18 cellular contexts compared by ENCODE assay signal in the genomic region with DNA sequence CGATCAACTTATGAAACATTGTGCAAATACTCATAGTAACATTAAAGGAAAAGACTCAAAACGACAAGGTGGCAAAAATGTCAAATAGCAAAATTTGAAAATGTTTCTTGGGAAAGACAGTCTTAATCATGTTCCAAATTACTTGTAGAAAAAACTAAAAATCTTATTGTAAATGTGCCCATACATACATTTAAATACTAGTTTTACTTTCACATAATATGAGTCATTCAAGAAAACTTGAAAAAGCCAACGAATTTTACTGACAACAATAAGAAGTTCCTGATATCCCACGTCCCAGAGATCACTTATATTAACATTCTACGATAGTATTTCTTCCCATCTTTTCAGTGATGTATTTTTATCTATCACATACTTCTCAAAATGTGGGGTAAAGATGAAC. TPM values are rescaled to one million over a fixed set of nuclear protein-coding genes. Genes with fewer than 3 reads are reported as not detected.
A peak's percentile ranks its signal among the peaks of the same experiment; 100 is the strongest.
DNase-seq lines count a peak whose midpoint lies in the region; ATAC-seq and TF ChIP-seq lines count a peak whose summit lies in the region.
"Had no signal": no experiment of that assay in that cellular context is flagged by ENCODE, and none has a peak within 500 bp of the region (broad histone marks: within the 10 kb centered on the region; RNA-seq: fewer than 3 reads in every experiment).

No MANE protein-coding gene starts in this region.

- intact Hi-C loops in Calu3 (cut with micrococcal nuclease; ENCODE audit: unreplicated experiment): no loop called here
- intact Hi-C loops in heart left ventricle (cut with DNase I): no loop called here

- peaks cover 80% of the 10 kb centered on the region for H3K4me1 Mint-ChIP-seq in activated T-cell treated with anti-CD3 and anti-CD28 coated beads, Interleukin-2, amount 50 U/mL, for 4 hours (ENCODE audit: low read depth)
- H3K4me1 Mint-ChIP-seq in Calu3 (ENCODE audit: low read depth, unreplicated experiment): peaks cover 39% of the 10 kb centered on the region

- no peaks in the 10 kb centered on the region for H3K27me3 ChIP-seq in SJSA1 (replicated peaks)
- H3K27me3 ChIP-seq in mucosa of stomach (ENCODE audit: control insufficient read depth, insufficient read depth, low read length): no peaks in the 10 kb centered on the region
- no peaks in the 10 kb centered on the region for H3K27me3 ChIP-seq in heart left ventricle

- no peak for DNase-seq in activated T-cell treated with anti-CD3 and anti-CD28 coated beads, Interleukin-2, amount 50 U/mL, for 4 hours
- no peak for DNase-seq in activated T-cell treated with anti-CD3 and anti-CD28 coated beads, Interleukin-2, amount 50 U/mL, for 48 hours
- no peak for DNase-seq in Calu3
- DNase-seq in SJSA1 (ENCODE audit: low read depth in 1 of 2, low spot score in 2 of 2): peak in 1 of 2 experiments; percentile 31
- no peak for DNase-seq in heart left ventricle
- DNase-seq in H4 (ENCODE audit: low spot score): no peak
- DNase-seq: COR-L47, EL, H7, NCI-H1436 treated with DMSO at 0.1 percent for 48 hours, NCI-H2081 treated with DMSO at 0.1 percent for 48 hours, NCI-H510A, NCI-H774, PC-3 had no signal

- peak overlapping the region; percentile 7 for H3K9ac ChIP-seq in mucosa of stomach (ENCODE audit: low read length)
- H3K9ac ChIP-seq: KMS-11 had no signal

- CTCF ChIA-PET in Calu3 (lab: Charles Lee): no interaction called here

- BruUV-seq in Calu3 (replicated peaks; lab: Mats Ljungman, UMichigan): no TSS peak

- no peaks in the 10 kb centered on the region for H3K9me3 Mint-ChIP-seq in activated T-cell treated with anti-CD3 and anti-CD28 coated beads, Interleukin-2, amount 50 U/mL, for 4 hours
- no peaks in the 10 kb centered on the region for H3K9me3 Mint-ChIP-seq in Calu3 (ENCODE audit: low read depth, unreplicated experiment)
- H3K9me3 Mint-ChIP-seq: CD14-positive monocyte had no signal

- peak overlapping the region; percentile 9 for H3K4me3 Mint-ChIP-seq in activated T-cell treated with anti-CD3 and anti-CD28 coated beads, Interleukin-2, amount 50 U/mL, for 4 hours
- H3K4me3 Mint-ChIP-seq in Calu3 (ENCODE audit: low read depth, unreplicated experiment): peak overlapping the region; percentile 26
- H3K4me3 Mint-ChIP-seq: CD14-positive monocyte had no signal

- H3K36me3 ChIP-seq in SJSA1: no peaks in the 10 kb centered on the region
- no peaks in the 10 kb centered on the region for H3K36me3 ChIP-seq in mucosa of stomach (ENCODE audit: control insufficient read depth, insufficient read depth, low read length)
- H3K36me3 ChIP-seq in heart left ventricle: no peaks in the 10 kb centered on the region

- H3K36me3 Mint-ChIP-seq in activated T-cell treated with anti-CD3 and anti-CD28 coated beads, Interleukin-2, amount 50 U/mL, for 4 hours (ENCODE audit: insufficient read depth): peaks cover 2% of the 10 kb centered on the region
- peaks cover 5% of the 10 kb centered on the region for H3K36me3 Mint-ChIP-seq in Calu3 (ENCODE audit: insufficient read depth, unreplicated experiment)
- H3K36me3 Mint-ChIP-seq: CD14-positive monocyte had no signal

- H3K4me3 ChIP-seq in SJSA1 (no peak overlapping the region), mucosa of stomach (ENCODE audit: low read length) (no peak overlapping the region), heart left ventricle (no peak overlapping the region)

- no peaks in the 10 kb centered on the region for H3K9me3 ChIP-seq in SJSA1 (replicated peaks)
- H3K9me3 ChIP-seq in mucosa of stomach (ENCODE audit: control insufficient read depth, low read length): no peaks in the 10 kb centered on the region
- no peaks in the 10 kb centered on the region for H3K9me3 ChIP-seq in heart left ventricle

- H3K27ac Mint-ChIP-seq in Calu3 (ENCODE audit: unreplicated experiment): peak overlapping the region; percentile 47
- H3K27ac Mint-ChIP-seq: CD14-positive monocyte had no signal

- 85 to 89% (median 87%) methylated on average over 5 of the region's 5 CpGs for WGBS in heart left ventricle, 4 donors

- no peak for TF ChIP-seq CTCF in Calu3 (IDR thresholded peaks at IDR 0.05; ENCODE audit: unreplicated experiment)
- TF ChIP-seq CTCF in heart left ventricle (IDR thresholded peaks at IDR 0.05): no peak

- H3K27ac ChIP-seq in SJSA1: peak overlapping the region; percentile 18
- no peak overlapping the region for H3K27ac ChIP-seq in heart left ventricle
- H3K27ac ChIP-seq: KMS-11 had no signal

- no peak for TF ChIP-seq POLR2A in heart left ventricle (IDR thresholded peaks at IDR 0.05)

- peak; percentile 24 to 45 for ATAC-seq in activated T-cell treated with anti-CD3 and anti-CD28 coated beads, Interleukin-2, amount 50 U/mL, for 4 hours
- ATAC-seq in heart left ventricle: no peak
- no peak for ATAC-seq in HG02870 (IDR thresholded peaks at IDR 0.05; ENCODE audit: unreplicated experiment)
- ATAC-seq: PC-3 had no signal

- H3K27me3 Mint-ChIP-seq in activated T-cell treated with anti-CD3 and anti-CD28 coated beads, Interleukin-2, amount 50 U/mL, for 4 hours (ENCODE audit: low read depth): no peaks in the 10 kb centered on the region
- H3K27me3 Mint-ChIP-seq in Calu3 (ENCODE audit: unreplicated experiment): no peaks in the 10 kb centered on the region

- peaks cover 45% of the 10 kb centered on the region for H3K4me1 ChIP-seq in SJSA1 (replicated peaks)
- H3K4me1 ChIP-seq in mucosa of stomach (ENCODE audit: control insufficient read depth, insufficient read depth, low read length): peaks cover 24% of the 10 kb centered on the region
- peaks cover 0 to 65% (median 24%) of the 10 kb centered on the region in 12 donors for H3K4me1 ChIP-seq in heart left ventricle

RNA-seq across cellular contexts. Expression of gene MLLT3, which starts 13.7 kb away (rescaled TPM):
- 10 to 100 TPM; 13.0 to 19.0 (median 14.6) TPM for total RNA-seq in activated T-cell treated with anti-CD3 and anti-CD28 coated beads, Interleukin-2, amount 50 U/mL, for 4 hours
- 22.9 and 23.1 TPM in 2 replicates for total RNA-seq in Calu3 (2022)
- total RNA-seq in SJSA1 (2014; rRNA removed; shearing (Covaris generic)): 9.4 and 13.9 TPM in 2 replicates
- 10 to 100 TPM; 10.8 to 21.0 (median 16.5) TPM for total RNA-seq in heart left ventricle
- polyA plus RNA-seq in heart left ventricle: 1 to 10 TPM; 7.5 to 7.9 TPM
- 8.9 and 10.2 TPM in 2 replicates for total RNA-seq in H4 (2014; rRNA removed; shearing (Covaris generic))

Comparison
In these comparisons a context has a peak if more than half of its experiments do, and no peak if none do; other contexts are left out.
1. ATAC-seq: peak in activated T-cell treated with anti-CD3 and anti-CD28 coated beads, Interleukin-2, amount 50 U/mL, for 4 hours (2 of 2); none in heart left ventricle (0 of 4) and HG02870 (single experiment).